ENCODE assay signal across 13 cellular contexts in the genomic region with DNA sequence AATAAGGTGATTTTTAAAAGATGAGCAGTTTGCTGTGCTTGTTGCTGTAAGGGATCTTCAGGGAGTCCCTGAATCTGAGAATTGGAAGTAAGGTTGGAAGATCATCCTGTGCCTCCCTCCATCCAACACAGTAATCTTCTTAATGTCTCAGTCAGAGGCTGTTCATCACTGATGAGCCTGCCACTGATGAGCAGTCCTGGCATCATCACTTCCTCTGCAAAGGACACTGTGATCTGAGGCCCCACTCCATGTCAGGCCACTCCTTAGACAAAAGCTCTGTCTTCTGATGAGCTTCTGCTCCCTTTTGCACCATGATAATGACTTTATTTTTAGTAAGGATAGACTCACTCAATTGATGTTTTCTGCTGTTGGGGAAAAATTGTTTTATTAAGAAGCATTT.
DNase-seq lines count a peak whose midpoint lies in the region; ATAC-seq and TF ChIP-seq lines count a peak whose summit lies in the region.
"Had no signal": no experiment of that assay in that cellular context is flagged by ENCODE, and none has a peak within 500 bp of the region (broad histone marks: within the 10 kb centered on the region; RNA-seq: fewer than 3 reads in every experiment).

No MANE protein-coding gene starts in this region.

- DNase-seq in A172 (ENCODE audit: low spot score) (peak; percentile 43), Daoy (ENCODE audit: low read depth) (peak; percentile 48), RWPE1 (ENCODE audit: low spot score) (peak; percentile 17), foreskin keratinocyte (no peak), NCI-H446 (lab: John Stamatoyannopoulos, UW) (no peak)
- DNase-seq: activated CD4-positive, alpha-beta T cell treated with anti-CD3 and anti-CD28 coated beads for 4 hours; activated naive CD4-positive, alpha-beta T cell treated with Interleukin-2 at 50 U/mL for 16 hours; heart left ventricle; NCI-H1092 treated with DMSO at 0.1 percent for 48 hours; OCI-M1 had no signal

- ATAC-seq in foreskin keratinocyte (peak; percentile 78), GM18867 (IDR thresholded peaks at IDR 0.05; ENCODE audit: unreplicated experiment) (no peak), HG03045 (IDR thresholded peaks at IDR 0.05; ENCODE audit: unreplicated experiment) (no peak), GM21515 (IDR thresholded peaks at IDR 0.05; ENCODE audit: unreplicated experiment) (no peak)
- ATAC-seq: heart left ventricle had no signal

- TF ChIP-seq CTCF in RWPE1 (conservative IDR thresholded peaks at IDR 0.05; ENCODE audit: low read depth), result no peak
- TF ChIP-seq CTCF in foreskin keratinocyte (conservative IDR thresholded peaks at IDR 0.05), result no peak

- CTCF ChIA-PET in RWPE1 (lab: Yijun Ruan, JAX), result no interaction called here

- POLR2A ChIA-PET in RWPE1 (lab: Yijun Ruan, JAX; ENCODE audit: low non-redundant PET), result no interaction called here

- H3K27ac ChIP-seq in RWPE1 (no peak overlapping the region), foreskin keratinocyte (peak overlapping the region; percentile 73)
- H3K27ac ChIP-seq: heart left ventricle had no signal

- H3K27me3 ChIP-seq in foreskin keratinocyte, result no peaks in the 10 kb centered on the region
- H3K27me3 ChIP-seq: heart left ventricle had no signal

- H3K4me1 ChIP-seq in foreskin keratinocyte, result peaks cover 49% of the 10 kb centered on the region

Comparison
In these comparisons a context has a peak if more than half of its experiments do, and no peak if none do; other contexts are left out.
1. DNase-seq: peak in A172 (single experiment), Daoy (single experiment) and RWPE1 (single experiment); none in foreskin keratinocyte (0 of 2) and NCI-H446 (0 of 2).